In the genomic region with DNA sequence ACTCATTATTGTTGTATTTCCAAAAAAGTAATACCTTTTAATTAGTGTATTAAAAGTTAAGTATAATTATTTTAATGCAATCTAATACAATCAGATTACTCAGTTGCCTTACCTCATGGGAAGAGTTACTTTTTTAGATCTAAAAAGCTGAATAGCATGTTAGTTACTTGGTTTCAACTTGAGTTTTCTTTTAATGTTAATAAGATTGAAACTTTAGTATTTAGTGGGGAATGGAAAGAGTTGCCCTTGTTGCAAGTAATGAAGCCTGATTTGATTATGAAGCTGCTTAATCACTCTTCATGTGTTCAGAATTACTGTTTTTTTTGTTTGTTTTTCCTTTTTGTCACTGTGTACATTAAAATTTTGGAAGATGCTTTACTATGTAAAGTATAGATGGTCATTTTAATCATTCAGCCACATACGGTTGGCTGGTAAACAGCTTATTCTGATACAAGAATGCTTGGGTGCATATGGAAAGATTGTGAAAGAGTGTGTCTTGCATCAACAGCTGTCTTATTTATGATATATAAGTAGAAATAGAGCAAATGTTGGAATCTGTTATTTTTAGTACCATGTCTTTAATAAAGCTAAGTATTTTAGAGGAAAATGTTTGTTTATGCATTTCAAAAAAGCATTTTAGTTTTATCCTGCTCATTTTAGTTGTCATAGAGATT, we compare ENCODE assay signal across 22 cellular contexts.
"Had no signal": no experiment of that assay in that cellular context is flagged by ENCODE, and none has a peak within 500 bp of the region (broad histone marks: within the 10 kb centered on the region; RNA-seq: fewer than 3 reads in every experiment).

No MANE protein-coding gene starts in this region.

- H3K4me1 Mint-ChIP-seq: stimulated activated memory B cell treated with anti-CD40 and anti-IgM and Interleukin-4, amounts not matched to agents 10 μg/mL and 1 μg/mL and 100 μg/mL, for 72 hours had no signal

- H3K27ac Mint-ChIP-seq: activated T-helper 2 cell treated with anti-CD3 and anti-CD28 coated beads, Interferon-gamma antibody, Interleukin-2, Interleukin-4, amounts not matched to agents 10 μg/mL and 5 μg/mL and 100 μg/mL, durations not matched to agents 14 hours and 24 hours and 36 hours; dendritic cell treated with granulocyte-macrophage colony-stimulating factor and Interleukin-4, amounts not matched to agents 40 ng/mL and 50 ng/mL, for 4 days; natural killer cell treated with Interleukin-12 subunit alpha and Interleukin-12 subunit beta and Interleukin-15 and Interleukin-18, amount 100 ng/mL, for 72 hours; stimulated activated memory B cell treated with anti-CD40 and anti-IgM and Interleukin-4, amounts not matched to agents 10 μg/mL and 1 μg/mL and 100 μg/mL, for 72 hours had no signal

- H3K9me3 Mint-ChIP-seq: activated T-helper 2 cell treated with anti-CD3 and anti-CD28 coated beads, Interferon-gamma antibody, Interleukin-2, Interleukin-4, amounts not matched to agents 10 μg/mL and 5 μg/mL and 100 μg/mL, durations not matched to agents 14 hours and 24 hours and 36 hours; dendritic cell treated with granulocyte-macrophage colony-stimulating factor and Interleukin-4, amounts not matched to agents 40 ng/mL and 50 ng/mL, for 4 days; natural killer cell treated with Interleukin-12 subunit alpha and Interleukin-12 subunit beta and Interleukin-15 and Interleukin-18, amount 100 ng/mL, for 72 hours; stimulated activated memory B cell treated with anti-CD40 and anti-IgM and Interleukin-4, amounts not matched to agents 10 μg/mL and 1 μg/mL and 100 μg/mL, for 72 hours had no signal

- H3K4me3 Mint-ChIP-seq: dendritic cell treated with granulocyte-macrophage colony-stimulating factor and Interleukin-4, amounts not matched to agents 40 ng/mL and 50 ng/mL, for 4 days; natural killer cell treated with Interleukin-12 subunit alpha and Interleukin-12 subunit beta and Interleukin-15 and Interleukin-18, amount 100 ng/mL, for 72 hours; stimulated activated memory B cell treated with anti-CD40 and anti-IgM and Interleukin-4, amounts not matched to agents 10 μg/mL and 1 μg/mL and 100 μg/mL, for 72 hours had no signal

- H3K27ac ChIP-seq: cardiac muscle cell, epithelial cell of prostate, neutrophil, parathyroid adenoma, right lobe of liver, vagina had no signal

- H3K27me3 ChIP-seq: cardiac muscle cell, neutrophil, right lobe of liver, vagina had no signal

- H3K27me3 Mint-ChIP-seq: dendritic cell treated with granulocyte-macrophage colony-stimulating factor and Interleukin-4, amounts not matched to agents 40 ng/mL and 50 ng/mL, for 4 days; natural killer cell treated with Interleukin-12 subunit alpha and Interleukin-12 subunit beta and Interleukin-15 and Interleukin-18, amount 100 ng/mL, for 72 hours; stimulated activated memory B cell treated with anti-CD40 and anti-IgM and Interleukin-4, amounts not matched to agents 10 μg/mL and 1 μg/mL and 100 μg/mL, for 72 hours had no signal

- DNase-seq: activated CD4-positive, alpha-beta T cell treated with anti-CD3 and anti-CD28 coated beads, Interleukin-2, amount 50 U/mL, for 4 hours; activated CD4-positive, CD25-positive, alpha-beta regulatory T cell; activated naive CD4-positive, alpha-beta T cell treated with Interleukin-2 at 50 U/mL for 16 hours; amniotic stem cell; foreskin melanocyte; glutamatergic neuron; hippocampal formation; islet precursor cell; right lobe of liver; stimulated activated CD4-positive, alpha-beta T cell treated with anti-CD3 and anti-CD28 coated beads, Interleukin-4, amount 100 ng/mL, for 24 hours; T1000; trophoblast cell had no signal

- ATAC-seq: left lobe of liver; natural killer cell treated with Interleukin-12 subunit alpha and Interleukin-12 subunit beta and Interleukin-15 and Interleukin-18, amount 100 ng/mL, for 72 hours; right lobe of liver; stimulated activated memory B cell treated with anti-CD40 and anti-IgM and Interleukin-4, amounts not matched to agents 10 μg/mL and 1 μg/mL and 100 μg/mL, for 72 hours had no signal
